8 cellular contexts compared by ENCODE assay signal in genomic region chr1:108049083-108049819, GRCh38.
DNase-seq lines count a peak whose midpoint lies in the region; ATAC-seq and TF ChIP-seq lines count a peak whose summit lies in the region.

No MANE protein-coding gene starts in this region.

- no peak overlapping the region for H3K4me3 ChIP-seq in astrocyte of the spinal cord (ENCODE audit: low read depth, low read length)

- in situ Hi-C loops in astrocyte of the spinal cord (cut with HindIII; ENCODE audit: low sequenced_read_pairs): no loop called here

- ATAC-seq in activated CD4-positive, CD25-positive, alpha-beta regulatory T cell treated with anti-CD3 and anti-CD28 coated beads, Interleukin-2, amount 50 U/mL, for 24 hours: peak; percentile 51 to 61
- ATAC-seq in HG03342 (IDR thresholded peaks at IDR 0.05; ENCODE audit: unreplicated experiment) (no peak), GM18873 (IDR thresholded peaks at IDR 0.05; ENCODE audit: low FRiP score, unreplicated experiment) (no peak)

- no peak for DNase-seq in activated CD4-positive, CD25-positive, alpha-beta regulatory T cell treated with anti-CD3 and anti-CD28 coated beads, Interleukin-2, amount 50 U/mL, for 72 hours
- DNase-seq in NCI-H69 (lab: John Stamatoyannopoulos, UW) (peak; percentile 76), astrocyte of the spinal cord (ENCODE audit: low read depth, low spot score) (peak; percentile 18), islet precursor cell (peak; percentile 74), superior temporal gyrus (ENCODE audit: extremely low spot score) (peak; percentile 42)

- peak; percentile 53 for TF ChIP-seq CTCF in astrocyte of the spinal cord (IDR thresholded peaks at IDR 0.05; ENCODE audit: low read depth, low read length)

Comparison
In these comparisons a context has a peak if more than half of its experiments do, and no peak if none do; other contexts are left out.
1. ATAC-seq: peak in activated CD4-positive, CD25-positive, alpha-beta regulatory T cell treated with anti-CD3 and anti-CD28 coated beads, Interleukin-2, amount 50 U/mL, for 24 hours (2 of 2); none in HG03342 (single experiment) and GM18873 (single experiment).